ENCODE assay signal across 1 cellular context in the genomic region with DNA sequence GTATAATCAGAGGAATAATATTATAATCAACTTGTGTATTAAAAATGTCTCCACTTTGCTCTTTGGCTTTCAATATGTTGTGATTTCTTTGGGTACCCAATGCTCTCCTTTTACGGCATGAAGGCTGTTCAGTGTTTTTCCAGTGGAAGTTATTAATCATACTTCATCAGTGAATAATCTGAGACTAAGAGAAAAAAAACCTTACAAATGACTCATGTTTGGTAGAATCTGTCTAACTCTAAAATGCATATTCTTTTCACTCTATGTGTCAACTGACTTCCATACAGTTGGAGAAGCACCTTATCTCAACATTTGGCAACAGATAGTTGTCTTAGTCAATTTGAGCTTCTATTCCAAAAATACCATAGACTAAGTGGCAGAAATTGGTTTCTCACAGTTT.
TF ChIP-seq lines count a peak whose summit lies in the region.

No MANE protein-coding gene starts in this region.

TF ChIP-seq in A549, 52 proteins besides CTCF, POLR2A, EP300 and RAD21 (continued from another document):
- TF ChIP-seq RNF2 (IDR thresholded peaks at IDR 0.05; ENCODE audit: borderline replicate concordance, low read depth) (no peak), NPAS2 (CRISPR knock-in tag; IDR thresholded peaks at IDR 0.05; ENCODE audit: borderline replicate concordance) (no peak), SMC3 (IDR thresholded peaks at IDR 0.05) (no peak)
- TF ChIP-seq, protein P1, sequence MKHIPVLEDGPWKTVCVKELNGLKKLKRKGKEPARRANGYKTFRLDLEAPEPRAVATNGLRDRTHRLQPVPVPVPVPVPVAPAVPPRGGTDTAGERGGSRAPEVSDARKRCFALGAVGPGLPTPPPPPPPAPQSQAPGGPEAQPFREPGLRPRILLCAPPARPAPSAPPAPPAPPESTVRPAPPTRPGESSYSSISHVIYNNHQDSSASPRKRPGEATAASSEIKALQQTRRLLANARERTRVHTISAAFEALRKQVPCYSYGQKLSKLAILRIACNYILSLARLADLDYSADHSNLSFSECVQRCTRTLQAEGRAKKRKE (CRISPR knock-in tag; IDR thresholded peaks at IDR 0.05; ENCODE audit: low read depth) = no peak
